26 cellular contexts compared by ENCODE assay signal in genomic region chr18:31291688-31292087, GRCh38.
"Had no signal": no experiment of that assay in that cellular context is flagged by ENCODE, and none has a peak within 500 bp of the region (broad histone marks: within the 10 kb centered on the region; RNA-seq: fewer than 3 reads in every experiment).

No MANE protein-coding gene starts in this region.

- H3K9me3 ChIP-seq: colonic mucosa, gastrocnemius medialis had no signal

- H3K36me3 ChIP-seq: colonic mucosa, esophagus muscularis mucosa, esophagus squamous epithelium, gastrocnemius medialis, gastroesophageal sphincter, heart left ventricle, heart right ventricle had no signal

- H3K27me3 Mint-ChIP-seq: dendritic cell treated with granulocyte-macrophage colony-stimulating factor and Interleukin-4, amounts not matched to agents 40 ng/mL and 50 ng/mL, for 4 days; effector memory CD8-positive, alpha-beta T cell had no signal

- H3K27ac Mint-ChIP-seq: dendritic cell treated with granulocyte-macrophage colony-stimulating factor and Interleukin-4, amounts not matched to agents 40 ng/mL and 50 ng/mL, for 4 days; effector memory CD8-positive, alpha-beta T cell; endodermal cell had no signal

- DNase-seq: colonic mucosa; cortex of kidney; dermis blood vessel endothelial cell; dorsolateral prefrontal cortex; effector CD4-positive, alpha-beta T cell; effector CD8-positive, alpha-beta T cell; effector memory CD4-positive, alpha-beta T cell; effector memory CD8-positive, alpha-beta T cell; endodermal cell; erythroblast; esophagus squamous epithelium; foreskin fibroblast; foreskin keratinocyte; foreskin melanocyte; gastrocnemius medialis; glutamatergic neuron; head of caudate nucleus; heart left ventricle; heart right ventricle had no signal

- H3K4me3 Mint-ChIP-seq: dendritic cell treated with granulocyte-macrophage colony-stimulating factor and Interleukin-4, amounts not matched to agents 40 ng/mL and 50 ng/mL, for 4 days; effector memory CD8-positive, alpha-beta T cell; endodermal cell had no signal

- H3K27ac ChIP-seq: colonic mucosa, coronary artery, dorsolateral prefrontal cortex, epithelial cell of prostate, esophagus muscularis mucosa, esophagus squamous epithelium, foreskin keratinocyte, gastrocnemius medialis, gastroesophageal sphincter, heart left ventricle, heart right ventricle, hepatocyte had no signal

- H3K27me3 ChIP-seq: colonic mucosa, dorsolateral prefrontal cortex, esophagus muscularis mucosa, esophagus squamous epithelium, foreskin keratinocyte, gastrocnemius medialis, gastroesophageal sphincter, heart left ventricle, heart right ventricle, hepatocyte had no signal

- H3K4me3 ChIP-seq: colonic mucosa, coronary artery, dorsolateral prefrontal cortex, esophagus muscularis mucosa, esophagus squamous epithelium, gastrocnemius medialis, gastroesophageal sphincter, heart left ventricle, heart right ventricle, hepatocyte had no signal

- ATAC-seq: effector memory CD8-positive, alpha-beta T cell; esophagus mucosa; foreskin keratinocyte; gastrocnemius medialis; gastroesophageal sphincter; heart left ventricle; heart right ventricle had no signal

- H3K4me1 Mint-ChIP-seq: endodermal cell had no signal

- H3K4me1 ChIP-seq: colonic mucosa, esophagus muscularis mucosa, gastrocnemius medialis, gastroesophageal sphincter, heart left ventricle, heart right ventricle had no signal
